ENCODE assay signal across 2 cellular contexts in the genomic region with DNA sequence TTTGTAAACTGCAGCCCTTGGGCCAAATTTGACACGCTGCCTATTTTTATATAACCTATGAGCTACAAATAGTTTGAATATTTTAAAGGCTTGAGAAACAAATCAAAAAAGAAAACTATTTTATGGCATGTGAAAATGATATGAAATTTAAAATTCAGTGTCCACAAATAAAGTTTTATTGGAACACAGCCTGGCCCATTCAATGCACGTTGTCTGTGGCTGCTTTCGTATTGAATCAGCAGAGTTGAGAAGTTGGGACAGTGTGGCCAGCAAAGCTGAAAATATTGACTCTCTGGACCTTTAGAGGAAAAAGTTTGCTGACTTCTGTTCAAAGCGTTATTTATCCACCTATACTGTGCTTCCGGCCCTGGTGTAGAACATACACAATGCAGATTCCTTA.
TF ChIP-seq lines count a peak whose summit lies in the region.

No MANE protein-coding gene starts in this region.

TF ChIP-seq in GM23338, 12 proteins besides CTCF, POLR2A, EP300 and RAD21 (continues in another document):
- TF ChIP-seq ZNF331 (CRISPR knock-in tag; IDR thresholded peaks at IDR 0.05; ENCODE audit: low read depth) (no peak), CREB1 (CRISPR knock-in tag; IDR thresholded peaks at IDR 0.05; ENCODE audit: low read depth) (no peak), EZH2phosphoT487 (IDR thresholded peaks at IDR 0.05; ENCODE audit: unreplicated experiment) (no peak), EZH2 (IDR thresholded peaks at IDR 0.05; ENCODE audit: low read depth, unreplicated experiment) (no peak), REST (IDR thresholded peaks at IDR 0.05; ENCODE audit: unreplicated experiment) (no peak), STAT1 (IDR thresholded peaks at IDR 0.05; ENCODE audit: unreplicated experiment) (no peak), ZNF114 (CRISPR knock-in tag; IDR thresholded peaks at IDR 0.05) (no peak), POLR2AphosphoS5 (IDR thresholded peaks at IDR 0.05; ENCODE audit: low read depth) (no peak)
- TF ChIP-seq, protein P1, sequence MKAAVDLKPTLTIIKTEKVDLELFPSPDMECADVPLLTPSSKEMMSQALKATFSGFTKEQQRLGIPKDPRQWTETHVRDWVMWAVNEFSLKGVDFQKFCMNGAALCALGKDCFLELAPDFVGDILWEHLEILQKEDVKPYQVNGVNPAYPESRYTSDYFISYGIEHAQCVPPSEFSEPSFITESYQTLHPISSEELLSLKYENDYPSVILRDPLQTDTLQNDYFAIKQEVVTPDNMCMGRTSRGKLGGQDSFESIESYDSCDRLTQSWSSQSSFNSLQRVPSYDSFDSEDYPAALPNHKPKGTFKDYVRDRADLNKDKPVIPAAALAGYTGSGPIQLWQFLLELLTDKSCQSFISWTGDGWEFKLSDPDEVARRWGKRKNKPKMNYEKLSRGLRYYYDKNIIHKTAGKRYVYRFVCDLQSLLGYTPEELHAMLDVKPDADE (IDR thresholded peaks at IDR 0.05), result no peak
- TF ChIP-seq, protein P2, sequence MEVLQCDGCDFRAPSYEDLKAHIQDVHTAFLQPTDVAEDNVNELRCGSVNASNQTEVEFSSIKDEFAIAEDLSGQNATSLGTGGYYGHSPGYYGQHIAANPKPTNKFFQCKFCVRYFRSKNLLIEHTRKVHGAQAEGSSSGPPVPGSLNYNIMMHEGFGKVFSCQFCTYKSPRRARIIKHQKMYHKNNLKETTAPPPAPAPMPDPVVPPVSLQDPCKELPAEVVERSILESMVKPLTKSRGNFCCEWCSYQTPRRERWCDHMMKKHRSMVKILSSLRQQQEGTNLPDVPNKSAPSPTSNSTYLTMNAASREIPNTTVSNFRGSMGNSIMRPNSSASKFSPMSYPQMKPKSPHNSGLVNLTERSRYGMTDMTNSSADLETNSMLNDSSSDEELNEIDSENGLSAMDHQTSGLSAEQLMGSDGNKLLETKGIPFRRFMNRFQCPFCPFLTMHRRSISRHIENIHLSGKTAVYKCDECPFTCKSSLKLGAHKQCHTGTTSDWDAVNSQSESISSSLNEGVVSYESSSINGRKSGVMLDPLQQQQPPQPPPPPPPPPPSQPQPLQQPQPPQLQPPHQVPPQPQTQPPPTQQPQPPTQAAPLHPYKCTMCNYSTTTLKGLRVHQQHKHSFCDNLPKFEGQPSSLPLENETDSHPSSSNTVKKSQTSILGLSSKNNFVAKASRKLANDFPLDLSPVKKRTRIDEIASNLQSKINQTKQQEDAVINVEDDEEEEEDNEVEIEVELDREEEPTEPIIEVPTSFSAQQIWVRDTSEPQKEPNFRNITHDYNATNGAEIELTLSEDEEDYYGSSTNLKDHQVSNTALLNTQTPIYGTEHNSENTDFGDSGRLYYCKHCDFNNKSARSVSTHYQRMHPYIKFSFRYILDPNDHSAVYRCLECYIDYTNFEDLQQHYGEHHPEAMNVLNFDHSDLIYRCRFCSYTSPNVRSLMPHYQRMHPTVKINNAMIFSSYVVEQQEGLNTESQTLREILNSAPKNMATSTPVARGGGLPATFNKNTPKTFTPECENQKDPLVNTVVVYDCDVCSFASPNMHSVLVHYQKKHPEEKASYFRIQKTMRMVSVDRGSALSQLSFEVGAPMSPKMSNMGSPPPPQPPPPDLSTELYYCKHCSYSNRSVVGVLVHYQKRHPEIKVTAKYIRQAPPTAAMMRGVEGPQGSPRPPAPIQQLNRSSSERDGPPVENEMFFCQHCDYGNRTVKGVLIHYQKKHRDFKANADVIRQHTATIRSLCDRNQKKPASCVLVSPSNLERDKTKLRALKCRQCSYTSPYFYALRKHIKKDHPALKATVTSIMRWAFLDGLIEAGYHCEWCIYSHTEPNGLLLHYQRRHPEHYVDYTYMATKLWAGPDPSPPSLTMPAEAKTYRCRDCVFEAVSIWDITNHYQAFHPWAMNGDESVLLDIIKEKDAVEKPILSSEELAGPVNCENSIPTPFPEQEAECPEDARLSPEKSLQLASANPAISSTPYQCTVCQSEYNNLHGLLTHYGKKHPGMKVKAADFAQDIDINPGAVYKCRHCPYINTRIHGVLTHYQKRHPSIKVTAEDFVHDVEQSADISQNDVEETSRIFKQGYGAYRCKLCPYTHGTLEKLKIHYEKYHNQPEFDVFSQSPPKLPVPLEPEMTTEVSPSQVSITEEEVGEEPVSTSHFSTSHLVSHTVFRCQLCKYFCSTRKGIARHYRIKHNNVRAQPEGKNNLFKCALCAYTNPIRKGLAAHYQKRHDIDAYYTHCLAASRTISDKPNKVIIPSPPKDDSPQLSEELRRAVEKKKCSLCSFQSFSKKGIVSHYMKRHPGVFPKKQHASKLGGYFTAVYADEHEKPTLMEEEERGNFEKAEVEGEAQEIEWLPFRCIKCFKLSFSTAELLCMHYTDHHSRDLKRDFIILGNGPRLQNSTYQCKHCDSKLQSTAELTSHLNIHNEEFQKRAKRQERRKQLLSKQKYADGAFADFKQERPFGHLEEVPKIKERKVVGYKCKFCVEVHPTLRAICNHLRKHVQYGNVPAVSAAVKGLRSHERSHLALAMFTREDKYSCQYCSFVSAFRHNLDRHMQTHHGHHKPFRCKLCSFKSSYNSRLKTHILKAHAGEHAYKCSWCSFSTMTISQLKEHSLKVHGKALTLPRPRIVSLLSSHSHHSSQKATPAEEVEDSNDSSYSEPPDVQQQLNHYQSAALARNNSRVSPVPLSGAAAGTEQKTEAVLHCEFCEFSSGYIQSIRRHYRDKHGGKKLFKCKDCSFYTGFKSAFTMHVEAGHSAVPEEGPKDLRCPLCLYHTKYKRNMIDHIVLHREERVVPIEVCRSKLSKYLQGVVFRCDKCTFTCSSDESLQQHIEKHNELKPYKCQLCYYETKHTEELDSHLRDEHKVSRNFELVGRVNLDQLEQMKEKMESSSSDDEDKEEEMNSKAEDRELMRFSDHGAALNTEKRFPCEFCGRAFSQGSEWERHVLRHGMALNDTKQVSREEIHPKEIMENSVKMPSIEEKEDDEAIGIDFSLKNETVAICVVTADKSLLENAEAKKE (CRISPR knock-in tag; IDR thresholded peaks at IDR 0.05), result no peak

TF ChIP-seq in H1, 55 proteins besides CTCF, POLR2A, EP300 and RAD21:
- no peak for TF ChIP-seq BCL11A (IDR thresholded peaks at IDR 0.05; ENCODE audit: low read depth in 2 of 2, low read length in 2 of 2)
- no peak for TF ChIP-seq KDM4A (IDR thresholded peaks at IDR 0.05; ENCODE audit: low read depth, low read length, severe bottlenecking)
- no peak for TF ChIP-seq SRF (IDR thresholded peaks at IDR 0.05; ENCODE audit: low read depth, low read length)
- TF ChIP-seq RBBP5 (IDR thresholded peaks at IDR 0.05; ENCODE audit: borderline replicate concordance, low read depth, low read length), result no peak
- 0 out of 2 replicates have a peak, but pooled peaks have one; percentile 15 for TF ChIP-seq TCF12 (IDR thresholded peaks at IDR 0.05; ENCODE audit: low read depth, low read length)
- no peak for TF ChIP-seq BRCA1 (IDR thresholded peaks at IDR 0.05; ENCODE audit: low read depth, low read length)
